9 cellular contexts compared by ENCODE assay signal in the genomic region with DNA sequence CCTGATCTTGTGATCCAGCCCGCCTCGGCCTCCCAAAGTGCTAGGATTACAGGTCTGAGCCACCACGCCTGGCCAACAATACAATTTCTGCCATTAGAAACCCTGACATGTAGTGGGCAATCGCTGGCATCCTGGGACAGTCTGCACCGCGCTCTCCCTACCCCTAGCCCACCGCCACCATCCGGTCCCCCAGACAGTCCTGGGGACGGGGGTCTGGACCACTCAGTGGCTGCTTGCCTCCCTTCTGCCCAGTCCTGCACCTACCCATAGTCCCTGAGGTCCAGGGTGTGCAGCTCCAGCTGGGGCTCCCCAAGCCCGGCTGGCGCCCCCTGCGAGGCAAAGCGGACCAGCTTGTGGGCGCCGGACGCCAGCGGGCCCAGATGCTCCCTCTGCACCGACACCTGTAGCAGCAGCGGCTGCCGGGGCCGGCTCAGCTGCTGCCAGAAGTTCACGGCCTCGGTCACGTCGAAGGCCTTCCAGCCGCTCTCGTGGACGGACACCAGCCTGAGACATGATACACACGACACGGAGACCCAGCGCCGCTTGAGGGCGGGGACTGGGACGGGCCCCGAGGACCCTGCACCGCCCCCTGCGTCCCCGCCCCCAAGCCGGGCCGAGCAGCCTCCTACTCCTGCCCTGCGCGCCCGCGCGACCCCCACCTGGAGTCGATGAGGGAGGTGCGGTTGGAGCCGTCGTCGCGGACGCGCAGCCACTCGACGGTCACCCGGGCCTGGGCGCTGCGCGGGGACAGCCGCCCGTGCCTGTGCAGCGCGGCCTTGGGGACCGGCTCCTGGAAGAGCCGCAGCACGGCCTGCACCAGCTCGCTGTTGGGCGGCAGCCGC. TPM values are rescaled to one million over a fixed set of nuclear protein-coding genes. Genes with fewer than 3 reads are reported as not detected.
A peak's percentile ranks its signal among the peaks of the same experiment; 100 is the strongest.
DNase-seq lines count a peak whose midpoint lies in the region; ATAC-seq and TF ChIP-seq lines count a peak whose summit lies in the region.
"Not testable (repeated sequence)": the region's sequence is repeated elsewhere in the genome, so short reads cannot be mapped to it uniquely, and the experiment has no call there.
"Had no signal": no experiment of that assay in that cellular context is flagged by ENCODE, and none has a peak within 500 bp of the region (broad histone marks: within the 10 kb centered on the region; RNA-seq: fewer than 3 reads in every experiment).

No MANE protein-coding gene starts in this region.

- H3K4me2 ChIP-seq in mesendoderm (ENCODE audit: low read length), result not testable (repeated sequence)

- not testable (repeated sequence) for H3K36me3 ChIP-seq in HUES64 (ENCODE audit: insufficient read depth, low read length); mesendoderm (ENCODE audit: control insufficient read depth, insufficient read depth, low read length); suprapubic skin

- not testable (repeated sequence) for H3K4me1 ChIP-seq in HUES64 (ENCODE audit: insufficient read depth, low read length); right cardiac atrium (ENCODE audit: control insufficient read depth, insufficient read depth, low read length); mesendoderm (ENCODE audit: control insufficient read depth, low read depth, low read length)
- peaks cover 19% of the 10 kb centered on the region for H3K4me1 ChIP-seq in suprapubic skin

- 33% methylated on average over 46 of the region's 69 CpGs for WGBS in HUES64
- WGBS in right cardiac atrium, result 49% methylated on average over 59 of the region's 69 CpGs
- no CpG with 5 or more reads among the region's 69 CpGs for WGBS in mesendoderm (ENCODE audit: extremely low coverage, insufficient coverage, low lambda C conversion rate)
- 66% methylated on average over 15 of the region's 69 CpGs for WGBS in suprapubic skin

- not testable (repeated sequence) for DNase-seq in choroid plexus epithelial cell (ENCODE audit: low read depth); suprapubic skin (ENCODE audit: low spot score in 2 of 2)
- DNase-seq in right cardiac atrium (peak in 1 of 3 donors; percentile 62), islet precursor cell (peak; percentile 74), mesendoderm (peak; percentile 61), posterior vena cava (ENCODE audit: low spot score) (peak; percentile 50)

- not testable (repeated sequence) for H3K27ac ChIP-seq in HUES64 (ENCODE audit: low read depth, low read length); right cardiac atrium (ENCODE audit: low read length); mesendoderm (ENCODE audit: low read depth, low read length); suprapubic skin

- H3K79me2 ChIP-seq in mesendoderm (ENCODE audit: control insufficient read depth, insufficient read depth, low read length), result not testable (repeated sequence)

- H3K9ac ChIP-seq in HUES64 (ENCODE audit: low read depth, low read length) (peak overlapping the region; percentile 14; the same call in 1 of the 2 replicates), mesendoderm (ENCODE audit: low read length) (peak overlapping the region; percentile 32)

- intact Hi-C loops in right cardiac atrium (cut with DNase I); posterior vena cava (cut with DNase I): not testable (repeated sequence)

- ATAC-seq in right cardiac atrium, result peak; percentile 13 to 57

- not testable (repeated sequence) for H3K79me1 ChIP-seq in mesendoderm (ENCODE audit: low read length)

- not testable (repeated sequence) for H3K9me3 ChIP-seq in HUES64 (ENCODE audit: insufficient read depth, low read depth, low read length); right cardiac atrium (ENCODE audit: control insufficient read depth, low read length); suprapubic skin

- not testable (repeated sequence) for H3K4ac ChIP-seq in mesendoderm (ENCODE audit: low read depth, low read length)

- H3K4me3 ChIP-seq in HUES64 (ENCODE audit: low read length) (peak overlapping the region; percentile 48), choroid plexus epithelial cell (ENCODE audit: low read depth, low read length) (peak overlapping the region; percentile 20), suprapubic skin (peak overlapping the region; percentile 9)
- H3K4me3 ChIP-seq in right cardiac atrium (ENCODE audit: low read length); mesendoderm (ENCODE audit: low read length): not testable (repeated sequence)

- not testable (repeated sequence) for TF ChIP-seq CTCF in choroid plexus epithelial cell (conservative IDR thresholded peaks at IDR 0.05; ENCODE audit: low read depth, low read length); suprapubic skin (IDR thresholded peaks at IDR 0.05)

- peak overlapping the region; percentile 38 for H3K56ac ChIP-seq in mesendoderm (ENCODE audit: low read length)

- TF ChIP-seq EP300 in suprapubic skin (IDR thresholded peaks at IDR 0.05), result not testable (repeated sequence)

- not testable (repeated sequence) for H2BK5ac ChIP-seq in mesendoderm (ENCODE audit: low read length)

- not testable (repeated sequence) for TF ChIP-seq POLR2A in suprapubic skin (IDR thresholded peaks at IDR 0.05)

- H2AK5ac ChIP-seq in mesendoderm (ENCODE audit: low read length), result not testable (repeated sequence)

- H3K23ac ChIP-seq in mesendoderm (ENCODE audit: low read length), result not testable (repeated sequence)

- not testable (repeated sequence) for H4K5ac ChIP-seq in mesendoderm (ENCODE audit: low read length)

- peaks cover 13% of the 10 kb centered on the region for H3K27me3 ChIP-seq in HUES64 (ENCODE audit: insufficient read depth, low read length)
- not testable (repeated sequence) for H3K27me3 ChIP-seq in right cardiac atrium (ENCODE audit: control insufficient read depth, insufficient read depth); mesendoderm (ENCODE audit: insufficient read depth, low read length, poor library complexity); suprapubic skin

- not testable (repeated sequence) for H2BK15ac ChIP-seq in mesendoderm (replicated peaks; ENCODE audit: low read depth)

- not testable (repeated sequence) for H2BK120ac ChIP-seq in mesendoderm (ENCODE audit: low read depth, low read length)

- H4K8ac ChIP-seq in mesendoderm (ENCODE audit: low read depth, low read length), result not testable (repeated sequence)

- not testable (repeated sequence) for H3K18ac ChIP-seq in mesendoderm (ENCODE audit: low read length)

RNA-seq across cellular contexts. Expression of gene LEFTY2, which starts 1.7 kb away (rescaled TPM):
- 8.1 TPM for polyA plus RNA-seq in HUES64 (2013, experiment 1 of 2)
- 7.5 TPM for polyA plus RNA-seq in HUES64 (2013, experiment 2 of 2)
- total RNA-seq in right cardiac atrium, result 1 to 10 TPM in 3 of 4 donors, under 1 TPM in 1; 0.60 to 2.1 (median 1.1) TPM
- polyA plus RNA-seq in right cardiac atrium, result 0.59 TPM
- polyA plus RNA-seq in mesendoderm (2013, experiment 1 of 2), result 11.8 TPM
- 13.3 TPM for polyA plus RNA-seq in mesendoderm (2013, experiment 2 of 2)
- 1 to 10 TPM; 3.4 to 4.2 TPM for total RNA-seq in posterior vena cava
- under 1 TPM in 1 of 4 donors, not detected in 3; 0.26 TPM for total RNA-seq in suprapubic skin
- total RNA-seq: Caco-2, HFFc6 had no signal

RNA-seq across cellular contexts. Expression of gene PYCR2, which starts 15.3 kb away (rescaled TPM):
- polyA plus RNA-seq in HUES64 (2013, experiment 1 of 2), result 69.9 TPM
- 65.6 TPM for polyA plus RNA-seq in HUES64 (2013, experiment 2 of 2)
- total RNA-seq in right cardiac atrium (10 to 100 TPM; 57.4 to 72.0 (median 62.3) TPM), posterior vena cava (10 to 100 TPM; 41.7 to 45.9 TPM), suprapubic skin (10 to 100 TPM; 28.8 to 53.8 (median 43.3) TPM)
- 76.9 TPM for polyA plus RNA-seq in right cardiac atrium
- 94.1 TPM for polyA plus RNA-seq in mesendoderm (2013, experiment 1 of 2)
- 95.3 TPM for polyA plus RNA-seq in mesendoderm (2013, experiment 2 of 2)

RNA-seq across cellular contexts. Expression of gene LEFTY1, which starts 50.4 kb away (rescaled TPM):
- polyA plus RNA-seq in HUES64 (2013, experiment 1 of 2), result 30.4 TPM
- 31.3 TPM for polyA plus RNA-seq in HUES64 (2013, experiment 2 of 2)
- total RNA-seq in right cardiac atrium (under 1 TPM; 0.24 to 0.54 (median 0.49) TPM), posterior vena cava (under 1 TPM; 0.28 to 0.38 TPM), suprapubic skin (not detected)
- polyA plus RNA-seq in right cardiac atrium, result 0.11 TPM
- 42.5 TPM for polyA plus RNA-seq in mesendoderm (2013, experiment 1 of 2)
- 42.7 TPM for polyA plus RNA-seq in mesendoderm (2013, experiment 2 of 2)
- total RNA-seq: Caco-2, HFFc6 had no signal

RNA-seq across cellular contexts. Expression of gene TMEM63A, which starts 57.1 kb away (rescaled TPM):
- 22.8 TPM for polyA plus RNA-seq in HUES64 (2013, experiment 1 of 2)
- polyA plus RNA-seq in HUES64 (2013, experiment 2 of 2), result 19.8 TPM
- 10 to 100 TPM; 32.6 to 44.4 (median 37.9) TPM for total RNA-seq in right cardiac atrium
- 29.3 TPM for polyA plus RNA-seq in right cardiac atrium
- 32.2 TPM for polyA plus RNA-seq in mesendoderm (2013, experiment 1 of 2)
- polyA plus RNA-seq in mesendoderm (2013, experiment 2 of 2), result 34.0 TPM
- total RNA-seq in posterior vena cava, result 10 to 100 TPM; 58.7 to 65.0 TPM
- total RNA-seq in suprapubic skin, result 100 to 1,000 TPM in 1 of 4 donors, 10 to 100 TPM in 3; 32.6 to 162 (median 48.9) TPM

RNA-seq across cellular contexts. Expression of gene SDE2, which starts 59.8 kb away (rescaled TPM):
- 11.2 TPM for polyA plus RNA-seq in HUES64 (2013, experiment 1 of 2)
- 11.3 TPM for polyA plus RNA-seq in HUES64 (2013, experiment 2 of 2)
- total RNA-seq in right cardiac atrium (10 to 100 TPM; 12.2 to 18.3 (median 12.7) TPM), posterior vena cava (10 to 100 TPM; 17.9 to 18.0 TPM), suprapubic skin (10 to 100 TPM; 19.7 to 37.2 (median 26.5) TPM)
- polyA plus RNA-seq in right cardiac atrium, result 9.4 TPM
- polyA plus RNA-seq in mesendoderm (2013, experiment 1 of 2), result 12.6 TPM
- polyA plus RNA-seq in mesendoderm (2013, experiment 2 of 2), result 13.0 TPM
